Comparison of ENCODE assay signal across 8 cellular contexts in the genomic region with DNA sequence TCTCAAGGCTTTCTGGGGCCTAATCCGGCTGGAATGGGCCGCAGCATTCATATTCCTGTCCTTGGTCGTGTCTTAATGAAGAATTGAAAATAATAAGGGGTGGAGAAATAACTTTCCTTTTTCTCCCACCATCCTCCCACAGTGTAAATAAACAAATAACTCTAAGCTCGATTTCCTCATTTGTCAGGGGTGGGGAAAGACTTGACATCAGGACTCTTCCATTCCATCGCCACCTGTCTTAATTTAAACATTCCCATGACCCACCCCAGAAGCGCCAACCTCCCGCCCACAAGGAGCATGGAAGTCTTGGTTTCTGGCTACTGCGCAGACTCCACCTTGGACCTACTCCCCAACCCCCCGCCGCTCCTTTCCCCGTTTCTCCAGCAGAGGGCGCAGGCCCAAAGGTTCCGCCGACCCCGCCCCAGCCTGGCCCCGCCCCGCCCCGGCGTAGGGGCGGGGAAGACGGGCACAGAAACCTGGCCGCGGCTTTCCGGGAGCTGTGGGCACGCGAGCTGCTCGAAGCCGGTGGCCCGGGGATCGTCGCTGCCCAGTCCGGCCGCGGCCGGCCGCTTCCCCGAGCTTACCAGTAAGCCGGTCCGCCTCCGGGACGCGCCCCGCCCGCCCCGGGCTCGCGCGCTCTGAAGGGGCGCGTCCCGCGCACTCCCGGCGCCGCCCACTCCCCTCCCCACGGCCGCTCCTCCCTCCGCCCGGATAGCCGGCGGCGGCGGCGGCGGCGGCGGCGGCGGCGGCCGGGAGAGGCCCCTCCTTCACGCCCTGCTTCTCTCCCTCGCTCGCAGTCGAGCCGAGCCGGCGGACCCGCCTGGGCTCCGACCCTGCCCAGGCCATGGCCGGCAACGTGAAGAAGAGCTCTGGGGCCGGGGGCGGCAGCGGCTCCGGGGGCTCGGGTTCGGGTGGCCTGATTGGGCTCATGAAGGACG. TPM values are rescaled to one million over a fixed set of nuclear protein-coding genes. Genes with fewer than 3 reads are reported as not detected.
A peak's percentile ranks its signal among the peaks of the same experiment; 100 is the strongest.
DNase-seq lines count a peak whose midpoint lies in the region; ATAC-seq and TF ChIP-seq lines count a peak whose summit lies in the region.

Gene CBL, plus strand, starts transcription at position 766 of the 938 bp plus-strand sequence. Its CDS starts 79 bp downstream, at position 845.

- no peaks in the 10 kb centered on the region for H3K9me2 ChIP-seq in PC-9 (ENCODE audit: insufficient read depth)

- H3K27me3 Mint-ChIP-seq in activated T-cell treated with anti-CD3 and anti-CD28 coated beads, Interleukin-2, amount 50 U/mL, for 4 hours (ENCODE audit: low read depth), result no peaks in the 10 kb centered on the region

- peak; percentile 73 for ATAC-seq in GM21576 (IDR thresholded peaks at IDR 0.05; ENCODE audit: unreplicated experiment)
- ATAC-seq in activated T-cell treated with anti-CD3 and anti-CD28 coated beads, Interleukin-2, amount 50 U/mL, for 4 hours, result peak; percentile 92 to 94

- intact Hi-C loops in PC-9 (cut with micrococcal nuclease; ENCODE audit: unreplicated experiment), result loop anchor here (5.0 kb wide), 3 partner anchors 76 to 266 kb away; partner anchors contain the start of gene MCAM
- intact Hi-C loops in esophagus muscularis mucosa (cut with DNase I), result loop anchor here (5.0 kb wide), 2 partner anchors 76 to 116 kb away; no protein-coding TSS in a partner anchor

- H3K4me1 ChIP-seq in PC-9 (replicated peaks; ENCODE audit: insufficient read depth) (peaks cover 26% of the 10 kb centered on the region), esophagus muscularis mucosa (peaks cover 11 to 41% (median 36%) of the 10 kb centered on the region in 4 donors), muscle layer of duodenum (ENCODE audit: control insufficient read depth in 1 of 2, insufficient read depth in 2 of 2, low read length in 2 of 2) (peaks cover 8% of the 10 kb centered on the region in 2 donors)

- TF ChIP-seq CTCF in PC-9 (conservative IDR thresholded peaks at IDR 0.05) (peak; percentile 94), esophagus muscularis mucosa (IDR thresholded peaks at IDR 0.05) (peak; percentile 88 to 99 (median 91))

- DNase-seq in DMS53 (lab: John Stamatoyannopoulos, UW), result peak; percentile 95
- peak; percentile 86 for DNase-seq in Jurkat, Clone E6-1 (ENCODE audit: low read depth, low spot score)
- peak; percentile 81 to 90 for DNase-seq in PC-9
- DNase-seq in activated T-cell treated with anti-CD3 and anti-CD28 coated beads, Interleukin-2, amount 50 U/mL, for 4 hours, result peak; percentile 99
- peak; percentile 98 for DNase-seq in esophagus muscularis mucosa (ENCODE audit: extremely low spot score)
- peak; percentile 98 for DNase-seq in stimulated activated CD8-positive, alpha-beta memory T cell treated with anti-CD3 and anti-CD28 coated beads, Interleukin-7, amount 100 ng/mL, for 24 hours (ENCODE audit: low read depth)

- peak within 1 kb of the TSS; percentile 68 for H3K4me3 ChIP-seq in Jurkat, Clone E6-1 (ENCODE audit: low read length)
- H3K4me3 ChIP-seq in PC-9 (peak within 1 kb of the TSS; percentile 90), esophagus muscularis mucosa (peak within 1 kb of the TSS; percentile 62 to 97 (median 92)), muscle layer of duodenum (ENCODE audit: low read depth in 1 of 2, low read length in 2 of 2) (peak within 1 kb of the TSS; percentile 89 to 94)

- H3F3A ChIP-seq in PC-9 (ENCODE audit: insufficient read depth, low read depth), result peaks cover 17% of the 10 kb centered on the region

- H3K27ac ChIP-seq in PC-9 (peak within 1 kb of the TSS; percentile 57), esophagus muscularis mucosa (replicated peaks in 1 of 4) (peak within 1 kb of the TSS; percentile 90 to 96 (median 96)), muscle layer of duodenum (ENCODE audit: low read length) (peak within 1 kb of the TSS; percentile 75)

- peaks cover 30% of the 10 kb centered on the region for H3K4me1 Mint-ChIP-seq in activated T-cell treated with anti-CD3 and anti-CD28 coated beads, Interleukin-2, amount 50 U/mL, for 4 hours (ENCODE audit: low read depth)

- peak within 1 kb of the TSS; percentile 96 for H2AFZ ChIP-seq in PC-9

- WGBS in esophagus muscularis mucosa, result under 1% methylated on average over 13 of the region's 89 CpGs

- H3K79me2 ChIP-seq in PC-9 (ENCODE audit: low read depth), result peaks cover 45% of the 10 kb centered on the region

- POLR2A ChIA-PET in PC-9 (lab: Charles Lee; ENCODE audit: unreplicated experiment), result interaction anchor here (0.5 to 1.1 kb wide), 5 partner anchors 16 to 113 kb away, joined by 4 to 11 read pairs (median 5); no protein-coding TSS in a partner anchor

- H3K36me3 Mint-ChIP-seq in activated T-cell treated with anti-CD3 and anti-CD28 coated beads, Interleukin-2, amount 50 U/mL, for 4 hours (ENCODE audit: insufficient read depth), result no peaks in the 10 kb centered on the region

- no TSS peak for BruUV-seq in PC-9 (replicated peaks; lab: Mats Ljungman, UMichigan)

- TF ChIP-seq POLR2A in esophagus muscularis mucosa (IDR thresholded peaks at IDR 0.05; ENCODE audit: low read depth), result peak; percentile 7

- CTCF ChIA-PET in PC-9 (lab: Charles Lee), result interaction anchor here (0.6 to 1.1 kb wide), 13 partner anchors 9 to 488 kb away, joined by 3 to 15 read pairs (median 7); partner anchors contain the start of gene DDX6

- H3K9me3 Mint-ChIP-seq in activated T-cell treated with anti-CD3 and anti-CD28 coated beads, Interleukin-2, amount 50 U/mL, for 4 hours, result no peaks in the 10 kb centered on the region

- no peaks in the 10 kb centered on the region for H3K36me3 ChIP-seq in PC-9 (ENCODE audit: low read depth)
- no peaks in the 10 kb centered on the region for H3K36me3 ChIP-seq in esophagus muscularis mucosa
- no peaks in the 10 kb centered on the region for H3K36me3 ChIP-seq in muscle layer of duodenum (ENCODE audit: control insufficient read depth in 1 of 2, insufficient read depth in 2 of 2, low read length in 2 of 2)

- peaks cover 4% of the 10 kb centered on the region; the same call in 1 of the 2 replicates for H4K20me1 ChIP-seq in PC-9 (ENCODE audit: insufficient read depth)

- H3K27me3 ChIP-seq in PC-9 (ENCODE audit: insufficient read depth, low read depth) (no peaks in the 10 kb centered on the region), esophagus muscularis mucosa (no peaks in the 10 kb centered on the region), muscle layer of duodenum (ENCODE audit: low read depth, low read length) (no peaks in the 10 kb centered on the region)

- H3K4me3 Mint-ChIP-seq in activated T-cell treated with anti-CD3 and anti-CD28 coated beads, Interleukin-2, amount 50 U/mL, for 4 hours, result peak within 1 kb of the TSS; percentile 95

- no peaks in the 10 kb centered on the region for H3K9me3 ChIP-seq in PC-9 (ENCODE audit: insufficient read depth, low read depth)
- H3K9me3 ChIP-seq in esophagus muscularis mucosa, result no peaks in the 10 kb centered on the region
- no peaks in the 10 kb centered on the region for H3K9me3 ChIP-seq in muscle layer of duodenum (ENCODE audit: control insufficient read depth in 1 of 2, low read length in 2 of 2)

- H3K4me2 ChIP-seq in PC-9, result peak within 1 kb of the TSS; percentile 91

- TF ChIP-seq EP300 in esophagus muscularis mucosa (IDR thresholded peaks at IDR 0.05), result no peak

RNA-seq across cellular contexts. Expression of gene CBL, which starts in this region (rescaled TPM):
- 7.4 TPM for polyA plus RNA-seq in Jurkat, Clone E6-1 (2012; ENCODE audit: insufficient read depth, insufficient read length)
- total RNA-seq in PC-9 (2021) (26.3 and 32.9 TPM in 2 replicates), esophagus muscularis mucosa (10 to 100 TPM; 20.7 to 27.7 (median 24.1) TPM)
- 10 to 100 TPM; 18.7 to 19.6 (median 19.5) TPM for total RNA-seq in activated T-cell treated with anti-CD3 and anti-CD28 coated beads, Interleukin-2, amount 50 U/mL, for 4 hours

Comparison
In these comparisons a context has a peak if more than half of its experiments do, and no peak if none do; other contexts are left out.
1. Peak in every context shown above with its lines: DNase-seq, ATAC-seq, H3K4me3 ChIP-seq and H3K27ac ChIP-seq.